Comparison of ENCODE assay signal across 21 cellular contexts in the genomic region with DNA sequence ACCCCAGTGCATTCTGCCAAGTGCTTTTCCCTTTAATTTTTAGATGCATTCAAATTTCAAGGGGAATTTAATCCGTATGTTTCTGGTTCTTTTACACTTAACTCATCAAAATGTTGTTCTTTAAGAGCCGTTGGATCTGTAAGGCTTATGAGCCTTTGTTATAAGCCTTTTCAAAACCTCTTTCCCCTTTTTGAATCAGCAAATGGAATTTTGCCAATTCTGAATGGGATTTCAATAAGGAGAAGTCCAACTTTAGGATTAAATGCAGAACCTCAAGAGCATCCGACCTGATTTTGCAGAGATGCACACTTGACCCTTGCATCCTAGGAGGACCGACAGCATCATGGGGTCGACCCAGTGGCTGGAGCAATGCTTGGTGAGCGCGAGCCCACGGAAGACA.
"Had no signal": no experiment of that assay in that cellular context is flagged by ENCODE, and none has a peak within 500 bp of the region (broad histone marks: within the 10 kb centered on the region; RNA-seq: fewer than 3 reads in every experiment).

No MANE protein-coding gene starts in this region.

- ATAC-seq: activated T-cell treated with anti-CD3 and anti-CD28 coated beads, Interleukin-2, amount 50 U/mL, for 4 hours; activated T-helper 17 cell treated with anti-CD3 and anti-CD28 coated beads, Interleukin-2, amount 50 U/mL, for 72 hours had no signal

- DNase-seq: activated B cell treated with CpG ODN at 0.5 μM for 24 hours; activated CD4-positive, alpha-beta memory T cell treated with anti-CD3 and anti-CD28 coated beads for 36 hours; activated CD4-positive, alpha-beta T cell treated with anti-CD3 and anti-CD28 coated beads for 1 hour; activated CD4-positive, alpha-beta T cell treated with anti-CD3 and anti-CD28 coated beads, Interleukin-2, amount 10 ng/mL, durations not matched to agents 24 days and 14 days; activated CD8-positive, alpha-beta memory T cell treated with anti-CD3 and anti-CD28 coated beads for 24 hours; activated gamma-delta T cell; activated naive CD4-positive, alpha-beta T cell treated with anti-CD3 and anti-CD28 coated beads for 36 hours; activated T-cell treated with anti-CD3 and anti-CD28 coated beads, Interleukin-2, amount 50 U/mL, for 4 hours; brain microvascular endothelial cell; NCI-H1092 treated with DMSO at 0.1 percent for 48 hours; NCI-H1417 treated with DMSO at 0.1 percent for 48 hours; NCI-H1694; NCI-H2029; NCI-H2107; NCI-H510A treated with DMSO at 0.1 percent for 48 hours; NCI-H69; Peyer's patch; SHP77 treated with DMSO at 0.1 percent for 48 hours; T-helper 9 cell had no signal

- H3K27ac ChIP-seq: brain microvascular endothelial cell, KMS-11, Peyer's patch had no signal
